Comparison of ENCODE assay signal across 17 cellular contexts in the genomic region with DNA sequence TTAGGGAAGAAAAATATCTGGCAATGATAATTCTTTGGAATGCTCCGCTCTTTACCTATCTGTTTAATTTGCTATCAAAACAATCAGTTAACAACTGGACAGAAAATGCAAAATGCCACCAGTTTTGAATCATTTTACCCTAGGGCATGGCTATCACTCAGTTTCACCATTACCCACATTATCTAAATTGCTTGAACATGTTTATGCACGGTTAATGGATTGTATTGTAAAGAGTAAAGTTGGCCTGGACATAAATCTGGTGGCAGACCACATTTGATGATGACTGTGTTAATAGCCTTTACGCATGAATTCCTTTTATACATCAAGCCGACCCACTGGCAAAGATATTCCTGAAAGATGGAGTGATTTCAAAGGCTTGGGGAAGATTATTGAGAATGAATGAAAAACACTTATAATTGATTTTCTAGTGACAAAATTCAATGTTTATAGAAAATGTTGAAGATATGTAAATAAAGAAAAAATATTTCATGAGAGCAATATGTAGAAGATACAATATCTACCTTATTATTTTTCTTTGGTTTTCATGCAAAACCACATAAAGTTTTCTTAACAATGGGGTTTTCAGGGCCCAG.
DNase-seq lines count a peak whose midpoint lies in the region; ATAC-seq and TF ChIP-seq lines count a peak whose summit lies in the region.
"Had no signal": no experiment of that assay in that cellular context is flagged by ENCODE, and none has a peak within 500 bp of the region (broad histone marks: within the 10 kb centered on the region; RNA-seq: fewer than 3 reads in every experiment).

No MANE protein-coding gene starts in this region.

- no peak for TF ChIP-seq CTCF in GM13976 (IDR thresholded peaks at IDR 0.05; ENCODE audit: borderline replicate concordance, control extremely low read depth, extremely low read depth, insufficient read depth, missing control alignments)

- no peaks in the 10 kb centered on the region for H3K4me1 Mint-ChIP-seq in activated T-helper 17 cell treated with anti-CD3 and anti-CD28 coated beads, Interleukin-2, amount 50 U/mL, for 72 hours
- H3K4me1 Mint-ChIP-seq: CD14-positive monocyte, IgD-negative memory B cell had no signal

- DNase-seq in HEK293T (ENCODE audit: extremely low spot score) (peak; percentile 16), NCI-H146 (lab: John Stamatoyannopoulos, UW) (peak; percentile 90), NCI-H748 (lab: John Stamatoyannopoulos, UW; ENCODE audit: unreplicated experiment) (peak; percentile 83), renal cortical epithelial cell (ENCODE audit: low read depth) (peak; percentile 49), GM13976 (ENCODE audit: low spot score) (no peak), HCEC 1CT (no peak)
- DNase-seq: DND-41, H9, Karpas-422, MG63, NCI-H1092 treated with DMSO at 0.1 percent for 48 hours, NCI-H2227 treated with DMSO at 0.1 percent for 48 hours, NCI-H524 had no signal

- no peaks in the 10 kb centered on the region for H3K27me3 Mint-ChIP-seq in activated T-helper 17 cell treated with anti-CD3 and anti-CD28 coated beads, Interleukin-2, amount 50 U/mL, for 72 hours
- H3K27me3 Mint-ChIP-seq: IgD-negative memory B cell had no signal

- in situ Hi-C loops in GM13976 (cut with MboI; ENCODE audit: low sequenced_read_pairs, unreplicated experiment): no loop called here

- H3K36me3 Mint-ChIP-seq in activated T-helper 17 cell treated with anti-CD3 and anti-CD28 coated beads, Interleukin-2, amount 50 U/mL, for 72 hours (ENCODE audit: low read depth): no peaks in the 10 kb centered on the region
- H3K36me3 Mint-ChIP-seq: CD14-positive monocyte, IgD-negative memory B cell had no signal

- H3K27ac Mint-ChIP-seq in activated T-helper 17 cell treated with anti-CD3 and anti-CD28 coated beads, Interleukin-2, amount 50 U/mL, for 72 hours: no peak overlapping the region
- H3K27ac Mint-ChIP-seq: CD14-positive monocyte, H9, IgD-negative memory B cell had no signal

- POLR2A ChIA-PET in HEK293T (lab: Yijun Ruan, JAX): no interaction called here

- CTCF ChIA-PET in HEK293T (lab: Yijun Ruan, JAX): no interaction called here

- H3K9me3 Mint-ChIP-seq in activated T-helper 17 cell treated with anti-CD3 and anti-CD28 coated beads, Interleukin-2, amount 50 U/mL, for 72 hours: peaks cover 4% of the 10 kb centered on the region
- H3K9me3 Mint-ChIP-seq: CD14-positive monocyte, H9 had no signal

- ATAC-seq in activated T-helper 17 cell treated with anti-CD3 and anti-CD28 coated beads, Interleukin-2, amount 50 U/mL, for 72 hours (replicated peaks): no peak
- ATAC-seq: Panc1 had no signal

- no peak overlapping the region for H3K4me3 Mint-ChIP-seq in activated T-helper 17 cell treated with anti-CD3 and anti-CD28 coated beads, Interleukin-2, amount 50 U/mL, for 72 hours
- H3K4me3 Mint-ChIP-seq: CD14-positive monocyte, H9, IgD-negative memory B cell had no signal

TF ChIP-seq in HEK293T, 16 proteins besides CTCF, POLR2A, EP300 and RAD21:
- TF ChIP-seq FOXA1 (IDR thresholded peaks at IDR 0.05) (no peak), SP1 (IDR thresholded peaks at IDR 0.05) (no peak), ELF4 (IDR thresholded peaks at IDR 0.05) (no peak), HDGF (IDR thresholded peaks at IDR 0.05; ENCODE audit: borderline replicate concordance) (no peak), ZNF384 (IDR thresholded peaks at IDR 0.05) (no peak)
- TF ChIP-seq, protein P1, sequence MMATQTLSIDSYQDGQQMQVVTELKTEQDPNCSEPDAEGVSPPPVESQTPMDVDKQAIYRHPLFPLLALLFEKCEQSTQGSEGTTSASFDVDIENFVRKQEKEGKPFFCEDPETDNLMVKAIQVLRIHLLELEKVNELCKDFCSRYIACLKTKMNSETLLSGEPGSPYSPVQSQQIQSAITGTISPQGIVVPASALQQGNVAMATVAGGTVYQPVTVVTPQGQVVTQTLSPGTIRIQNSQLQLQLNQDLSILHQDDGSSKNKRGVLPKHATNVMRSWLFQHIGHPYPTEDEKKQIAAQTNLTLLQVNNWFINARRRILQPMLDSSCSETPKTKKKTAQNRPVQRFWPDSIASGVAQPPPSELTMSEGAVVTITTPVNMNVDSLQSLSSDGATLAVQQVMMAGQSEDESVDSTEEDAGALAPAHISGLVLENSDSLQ (IDR thresholded peaks at IDR 0.05): peak; percentile 61

Comparison
In these comparisons a context has a peak if more than half of its experiments do, and no peak if none do; other contexts are left out.
1. DNase-seq: peak in HEK293T (single experiment), NCI-H146 (single experiment), NCI-H748 (single experiment) and renal cortical epithelial cell (single experiment); none in GM13976 (single experiment) and HCEC 1CT (single experiment).